30 cellular contexts compared by ENCODE assay signal in the genomic region with DNA sequence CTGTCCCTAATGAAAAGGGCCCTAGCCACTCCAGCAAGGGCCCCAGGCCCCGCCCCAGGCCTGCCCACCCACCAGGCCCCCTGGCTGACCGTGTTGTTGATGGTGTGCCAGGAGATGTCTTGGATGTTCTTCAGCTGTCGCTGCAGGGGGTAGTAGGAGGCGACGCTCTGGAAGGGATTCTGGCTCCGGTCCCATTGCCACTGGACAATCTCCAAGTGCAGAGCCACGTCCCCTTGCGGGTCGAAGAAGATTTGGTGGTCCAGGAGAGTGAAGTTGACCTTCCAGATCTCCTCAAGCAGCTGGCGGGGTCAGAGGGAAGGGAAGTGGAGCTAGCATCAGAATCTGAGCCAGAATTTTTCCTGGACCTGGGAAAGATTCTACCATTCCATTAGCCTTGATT. TPM values are rescaled to one million over a fixed set of nuclear protein-coding genes. Genes with fewer than 3 reads are reported as not detected.
"Had no signal": no experiment of that assay in that cellular context is flagged by ENCODE, and none has a peak within 500 bp of the region (broad histone marks: within the 10 kb centered on the region; RNA-seq: fewer than 3 reads in every experiment).

No MANE protein-coding gene starts in this region.

- H3K27ac ChIP-seq: ascending aorta, coronary artery, esophagus squamous epithelium, heart left ventricle, lower lobe of right lung, right lobe of liver, thoracic aorta, WERI-Rb-1 had no signal

- H3K4me3 ChIP-seq: ascending aorta, coronary artery, esophagus squamous epithelium, heart left ventricle, lower lobe of right lung, mucosa of descending colon, right lobe of liver, smooth muscle cell, thoracic aorta had no signal

- H3K4me2 ChIP-seq: smooth muscle cell had no signal

- ATAC-seq: activated naive CD4-positive, alpha-beta T cell treated with anti-CD3 and anti-CD28 coated beads, Interleukin-2, amount 50 U/mL, for 72 hours; activated T-helper 17 cell treated with anti-CD3 and anti-CD28 coated beads, Interleukin-2, amount 50 U/mL, for 72 hours; heart left ventricle; left colon; lower lobe of right lung; mucosa of descending colon; right lobe of liver; stimulated activated naive B cell treated with anti-CD40 and anti-IgM and Interleukin-4, amounts not matched to agents 10 μg/mL and 1 μg/mL and 100 μg/mL, for 72 hours; T-cell had no signal

- H3K4me3 Mint-ChIP-seq: activated T-helper 17 cell treated with anti-CD3 and anti-CD28 coated beads, Interleukin-2, amount 50 U/mL, for 72 hours; central memory CD8-positive, alpha-beta T cell; endodermal cell; naive B cell; neural crest cell; stimulated activated naive B cell treated with anti-CD40 and anti-IgM and Interleukin-4, amounts not matched to agents 10 μg/mL and 1 μg/mL and 100 μg/mL, for 72 hours; T-cell; T-helper 2 cell treated with Interferon-gamma antibody and Interleukin-4, amounts not matched to agents 5 μg/mL and 100 μg/mL, for 36 hours; type B pancreatic cell had no signal

- H3K27ac Mint-ChIP-seq: activated naive CD4-positive, alpha-beta T cell treated with anti-CD3 and anti-CD28 coated beads, Interleukin-2, amount 50 U/mL, for 72 hours; activated T-helper 17 cell treated with anti-CD3 and anti-CD28 coated beads, Interleukin-2, amount 50 U/mL, for 72 hours; endodermal cell; naive B cell; stimulated activated naive B cell treated with anti-CD40 and anti-IgM and Interleukin-4, amounts not matched to agents 10 μg/mL and 1 μg/mL and 100 μg/mL, for 72 hours; T-cell; T-helper 2 cell treated with Interferon-gamma antibody and Interleukin-4, amounts not matched to agents 5 μg/mL and 100 μg/mL, for 36 hours; type B pancreatic cell had no signal

- H3K9me3 Mint-ChIP-seq: activated naive CD4-positive, alpha-beta T cell treated with anti-CD3 and anti-CD28 coated beads, Interleukin-2, amount 50 U/mL, for 72 hours; central memory CD8-positive, alpha-beta T cell; neural crest cell; T-helper 2 cell treated with Interferon-gamma antibody and Interleukin-4, amounts not matched to agents 5 μg/mL and 100 μg/mL, for 36 hours; type B pancreatic cell had no signal

- H3K4me1 ChIP-seq: ascending aorta, lower lobe of right lung had no signal

- H3K9me3 ChIP-seq: lower lobe of right lung, mucosa of descending colon, right lobe of liver, thoracic aorta had no signal

- H3K36me3 ChIP-seq: ascending aorta, esophagus squamous epithelium, heart left ventricle, lower lobe of right lung, right lobe of liver, thoracic aorta, WERI-Rb-1 had no signal

- H3K27me3 ChIP-seq: ascending aorta, right lobe of liver had no signal

- H3K36me3 Mint-ChIP-seq: activated naive CD4-positive, alpha-beta T cell treated with anti-CD3 and anti-CD28 coated beads, Interleukin-2, amount 50 U/mL, for 72 hours; naive B cell; stimulated activated naive B cell treated with anti-CD40 and anti-IgM and Interleukin-4, amounts not matched to agents 10 μg/mL and 1 μg/mL and 100 μg/mL, for 72 hours; T-cell; type B pancreatic cell had no signal

- H3K4me1 Mint-ChIP-seq: activated T-helper 17 cell treated with anti-CD3 and anti-CD28 coated beads, Interleukin-2, amount 50 U/mL, for 72 hours; central memory CD8-positive, alpha-beta T cell; endodermal cell; naive B cell; neural crest cell; stimulated activated naive B cell treated with anti-CD40 and anti-IgM and Interleukin-4, amounts not matched to agents 10 μg/mL and 1 μg/mL and 100 μg/mL, for 72 hours; T-cell had no signal

- DNase-seq: activated CD4-positive, alpha-beta T cell treated with anti-CD3 and anti-CD28 coated beads for 1 hour; activated CD4-positive, alpha-beta T cell treated with anti-CD3 and anti-CD28 coated beads, Interleukin-2, amount 50 U/mL, for 1 hour; activated T-cell treated with anti-CD3 and anti-CD28 coated beads, Interleukin-2, amount 50 U/mL, for 1 hour; endodermal cell; esophagus squamous epithelium; heart left ventricle; islet precursor cell; left colon; lower lobe of right lung; mesendoderm; mucosa of descending colon; naive B cell; occipital lobe; right lobe of liver; stimulated activated CD4-positive, alpha-beta T cell treated with anti-CD3 and anti-CD28 coated beads, Interleukin-15, amount 100 ng/mL, for 24 hours; stimulated activated CD8-positive, alpha-beta memory T cell treated with anti-CD3 and anti-CD28 coated beads, Interleukin-4, amount 100 ng/mL, for 48 hours; stimulated activated naive B cell treated with anti-CD40 and anti-IgM and Interleukin-4, amounts not matched to agents 10 μg/mL and 1 μg/mL and 100 μg/mL, for 72 hours; T-cell; WERI-Rb-1 had no signal

RNA-seq across cellular contexts. Expression of gene TAS1R2, which starts 10.2 kb away (rescaled TPM):
- total RNA-seq: activated naive CD4-positive, alpha-beta T cell treated with anti-CD3 and anti-CD28 coated beads, Interleukin-2, amount 50 U/mL, for 72 hours; activated T-helper 17 cell treated with anti-CD3 and anti-CD28 coated beads, Interleukin-2, amount 50 U/mL, for 72 hours; ascending aorta; endodermal cell; esophagus squamous epithelium; heart left ventricle; left colon; lower lobe of right lung; mucosa of descending colon; neural crest cell; occipital lobe; smooth muscle cell; T-cell; thoracic aorta had no signal
- polyA plus RNA-seq: adipose tissue, heart left ventricle, smooth muscle cell had no signal
